In genomic region chr18:73136134-73136533, GRCh38 we compare ENCODE assay signal across 9 cellular contexts.
DNase-seq lines count a peak whose midpoint lies in the region; TF ChIP-seq lines count a peak whose summit lies in the region.
"Had no signal": no experiment of that assay in that cellular context is flagged by ENCODE, and none has a peak within 500 bp of the region (broad histone marks: within the 10 kb centered on the region; RNA-seq: fewer than 3 reads in every experiment).

No MANE protein-coding gene starts in this region.

- no peak overlapping the region for H2BK12ac ChIP-seq in H9 (ENCODE audit: insufficient read length, low read depth, low read length)

- H2BK5ac ChIP-seq in H9 (ENCODE audit: insufficient read length, low read length), result no peak overlapping the region

- H3K27ac Mint-ChIP-seq in H9, result no peak overlapping the region; a peak in 1 of 7 replicates

- H3K9me2 ChIP-seq in OCI-LY1 (ENCODE audit: low read depth, low read length) (no peaks in the 10 kb centered on the region), hepatocyte (replicated peaks; ENCODE audit: insufficient read depth) (no peaks in the 10 kb centered on the region)

- no peak overlapping the region for H2BK120ac ChIP-seq in H9 (ENCODE audit: low read depth, low read length, poor library complexity, severe bottlenecking)

- H3K27me3 ChIP-seq in H9 (ENCODE audit: insufficient read depth, low read length) (no peaks in the 10 kb centered on the region), OCI-LY1 (ENCODE audit: insufficient read depth, low read length) (no peaks in the 10 kb centered on the region), hepatocyte (no peaks in the 10 kb centered on the region), H7 (ENCODE audit: control insufficient read depth, insufficient read depth, low read length) (no peaks in the 10 kb centered on the region)

- H3K56ac ChIP-seq in H9 (ENCODE audit: insufficient read length, low read depth, low read length), result no peak overlapping the region

- H3K79me1 ChIP-seq in H9 (ENCODE audit: insufficient read depth, low read depth, low read length, poor library complexity, severe bottlenecking), result no peaks in the 10 kb centered on the region

- no peak overlapping the region for H3K9ac ChIP-seq in H9 (ENCODE audit: extremely low read depth, insufficient read length, low read length)
- H3K9ac ChIP-seq in OCI-LY1 (ENCODE audit: low read length), result no peak overlapping the region

- no peak overlapping the region for H3K18ac ChIP-seq in H9 (ENCODE audit: insufficient read length, low read depth, low read length)

- H4K91ac ChIP-seq in H9 (ENCODE audit: insufficient read length, low read depth, low read length), result no peak overlapping the region

- H3T11ph ChIP-seq in H9 (ENCODE audit: low read length), result no peak overlapping the region

- H3K79me2 ChIP-seq in H9 (ENCODE audit: insufficient read depth, low read length) (no peaks in the 10 kb centered on the region), OCI-LY1 (ENCODE audit: insufficient read depth, low read length) (no peaks in the 10 kb centered on the region), hepatocyte (no peaks in the 10 kb centered on the region)

- peak; percentile 69 for TF ChIP-seq CTCF in H9 (conservative IDR thresholded peaks at IDR 0.05)
- TF ChIP-seq CTCF in OCI-LY1 (IDR thresholded peaks at IDR 0.05; ENCODE audit: low read length), result peak; percentile 50
- TF ChIP-seq CTCF in hepatocyte (IDR thresholded peaks at IDR 0.05; ENCODE audit: poor library complexity), result peak; percentile 50

- no peaks in the 10 kb centered on the region for H3F3A ChIP-seq in OCI-LY1 (ENCODE audit: insufficient read depth, low read length)

- H3K27ac ChIP-seq in H9 (ENCODE audit: insufficient read length, low read depth, low read length), result no peak overlapping the region
- no peak overlapping the region for H3K27ac ChIP-seq in OCI-LY1 (ENCODE audit: low read depth, low read length, poor library complexity, severe bottlenecking)
- H3K27ac ChIP-seq in hepatocyte, result no peak overlapping the region

- H2AFZ ChIP-seq in H9 (ENCODE audit: low read length) (peak overlapping the region; percentile 73), OCI-LY1 (ENCODE audit: low read length) (no peak overlapping the region), hepatocyte (no peak overlapping the region)

- H3K4me3 ChIP-seq in OCI-LY1 (ENCODE audit: low read depth, low read length, poor library complexity, severe bottlenecking) (no peak overlapping the region), hepatocyte (no peak overlapping the region), H7 (ENCODE audit: insufficient read depth, low read depth, low read length) (no peak overlapping the region)

- H4K8ac ChIP-seq in H9 (replicated peaks; ENCODE audit: insufficient read length, low read depth, low read length), result no peak overlapping the region

- no peaks in the 10 kb centered on the region for H3K9me3 Mint-ChIP-seq in H9

- H3K4me2 ChIP-seq in H9 (ENCODE audit: insufficient read depth, insufficient read length, low read length), result no peak overlapping the region
- H3K4me2 ChIP-seq in OCI-LY1 (ENCODE audit: low read length), result no peak overlapping the region
- H3K4me2 ChIP-seq in hepatocyte, result no peak overlapping the region

- H3K27me3 Mint-ChIP-seq in H9 (ENCODE audit: low read depth), result no peaks in the 10 kb centered on the region

- H3K23me2 ChIP-seq in H9 (ENCODE audit: insufficient read length, low read depth, low read length, poor library complexity, severe bottlenecking), result no peaks in the 10 kb centered on the region

- no peak overlapping the region for H3K4me3 Mint-ChIP-seq in H9

- H3K23ac ChIP-seq in H9 (ENCODE audit: insufficient read length, low read depth, low read length), result no peak overlapping the region

- no peaks in the 10 kb centered on the region for H3K36me3 Mint-ChIP-seq in H9 (ENCODE audit: insufficient read depth in 1 of 3, low read depth in 3 of 3)

- H4K5ac ChIP-seq in H9 (ENCODE audit: insufficient read length, low read depth, low read length), result no peak overlapping the region

- H3K4ac ChIP-seq in H9 (ENCODE audit: low read depth, low read length), result no peak overlapping the region

- no peak overlapping the region for H3K14ac ChIP-seq in H9 (ENCODE audit: insufficient read depth, low read length)

- peak; percentile 70 for DNase-seq in DMS53 treated with DMSO at 0.1 percent for 48 hours (lab: John Stamatoyannopoulos, UW; ENCODE audit: unreplicated experiment)
- no peak for DNase-seq in H9
- DNase-seq in hepatocyte (ENCODE audit: low spot score), result peak; percentile 8
- no peak for DNase-seq in mesenteric fat pad (ENCODE audit: low spot score)
- no peak for DNase-seq in activated CD8-positive, alpha-beta memory T cell treated with anti-CD3 and anti-CD28 coated beads, Interleukin-2, amount 50 U/mL, for 48 hours
- no peak for DNase-seq in DMS79 treated with DMSO at 0.1 percent for 48 hours (lab: John Stamatoyannopoulos, UW)
- DNase-seq in H7, result no peak
- DNase-seq: head of caudate nucleus had no signal

- H2BK20ac ChIP-seq in H9 (ENCODE audit: low read depth, low read length, poor library complexity, severe bottlenecking), result no peak overlapping the region

- H2BK15ac ChIP-seq in H9 (ENCODE audit: low read depth, low read length), result no peak overlapping the region

- H3K4me1 ChIP-seq in H9 (ENCODE audit: insufficient read depth, low read length) (no peaks in the 10 kb centered on the region; the same call in 1 of the 2 replicates), OCI-LY1 (ENCODE audit: insufficient read depth, low read length, severe bottlenecking) (no peaks in the 10 kb centered on the region), hepatocyte (ENCODE audit: insufficient read depth) (no peaks in the 10 kb centered on the region)

- no CpG with 5 or more reads among the region's 2 CpGs for WGBS in H9 (ENCODE audit: extremely low coverage, insufficient read length, low lambda C conversion rate)
- 60% methylated on average over 2 of the region's 2 CpGs for WGBS in hepatocyte (ENCODE audit: low lambda C conversion rate, missing lambda C conversion rate)

- peaks cover 5% of the 10 kb centered on the region in 2 experiments for H3K4me1 Mint-ChIP-seq in H9

- H2AK5ac ChIP-seq in H9 (ENCODE audit: insufficient read length, low read length), result no peak overlapping the region

- H4K20me1 ChIP-seq in H9 (ENCODE audit: control insufficient read depth, insufficient read depth, insufficient read length) (no peaks in the 10 kb centered on the region), OCI-LY1 (ENCODE audit: insufficient read depth, low read length) (no peaks in the 10 kb centered on the region), hepatocyte (ENCODE audit: insufficient read depth, poor library complexity, severe bottlenecking) (no peaks in the 10 kb centered on the region)

- H3K9me3 ChIP-seq in H9 (ENCODE audit: control insufficient read depth, low read depth, low read length) (no peaks in the 10 kb centered on the region), OCI-LY1 (ENCODE audit: low read length) (no peaks in the 10 kb centered on the region), hepatocyte (ENCODE audit: low read depth) (no peaks in the 10 kb centered on the region)

- H3K36me3 ChIP-seq in OCI-LY1 (ENCODE audit: insufficient read depth, low read length) (no peaks in the 10 kb centered on the region), hepatocyte (replicated peaks; ENCODE audit: insufficient read depth, low read depth) (no peaks in the 10 kb centered on the region), H7 (replicated peaks; ENCODE audit: control insufficient read depth, insufficient read depth, low read length) (no peaks in the 10 kb centered on the region)

Comparison
In these comparisons a context has a peak if more than half of its experiments do, and no peak if none do; other contexts are left out.
1. DNase-seq: peak in DMS53 treated with DMSO at 0.1 percent for 48 hours (single experiment) and hepatocyte (single experiment); none in H9 (single experiment), mesenteric fat pad (single experiment), activated CD8-positive, alpha-beta memory T cell treated with anti-CD3 and anti-CD28 coated beads, Interleukin-2, amount 50 U/mL, for 48 hours (single experiment), DMS79 treated with DMSO at 0.1 percent for 48 hours (single experiment) and H7 (single experiment).
2. Peak in every context shown above with its lines, with median percentiles within 50 percentile points of each other: CTCF ChIP-seq.